Comparison of ENCODE assay signal across 7 cellular contexts in genomic region chr2:58258456-58258855, GRCh38. TPM values are rescaled to one million over a fixed set of nuclear protein-coding genes. Genes with fewer than 3 reads are reported as not detected.
DNase-seq lines count a peak whose midpoint lies in the region; ATAC-seq lines count a peak whose summit lies in the region.

No MANE protein-coding gene starts in this region.

- H3K27ac Mint-ChIP-seq in activated naive CD4-positive, alpha-beta T cell treated with anti-CD3 and anti-CD28 coated beads, Interleukin-2, amount 50 U/mL, for 72 hours: peak overlapping the region in 1 of 2 donors; percentile 82

- peaks cover 6 to 21% of the 10 kb centered on the region in 2 donors for H3K36me3 Mint-ChIP-seq in activated naive CD4-positive, alpha-beta T cell treated with anti-CD3 and anti-CD28 coated beads, Interleukin-2, amount 50 U/mL, for 72 hours

- peak; percentile 39 for DNase-seq in activated CD4-positive, alpha-beta T cell treated with anti-CD3 and anti-CD28 coated beads for 48 hours
- DNase-seq in activated naive CD4-positive, alpha-beta T cell treated with anti-CD3 and anti-CD28 coated beads, Interleukin-2, amount 50 U/mL, for 72 hours (ENCODE audit: low spot score in 2 of 2): peak in 1 of 2 donors; percentile 16
- peak; percentile 19 for DNase-seq in stimulated activated CD4-positive, alpha-beta T cell treated with anti-CD3 and anti-CD28 coated beads, Interleukin-4, amount 100 ng/mL, for 24 hours

- peaks cover 8 to 10% of the 10 kb centered on the region in 2 donors for H3K9me3 Mint-ChIP-seq in activated naive CD4-positive, alpha-beta T cell treated with anti-CD3 and anti-CD28 coated beads, Interleukin-2, amount 50 U/mL, for 72 hours

- peak; percentile 84 for ATAC-seq in GM18858 (IDR thresholded peaks at IDR 0.05; ENCODE audit: unreplicated experiment)
- ATAC-seq in GM21619 (IDR thresholded peaks at IDR 0.05; ENCODE audit: unreplicated experiment): peak; percentile 79
- ATAC-seq in HG03039 (IDR thresholded peaks at IDR 0.05; ENCODE audit: unreplicated experiment): peak; percentile 72
- ATAC-seq in HG03565 (IDR thresholded peaks at IDR 0.05; ENCODE audit: unreplicated experiment): peak; percentile 65
- peak; percentile 100 for ATAC-seq in activated naive CD4-positive, alpha-beta T cell treated with anti-CD3 and anti-CD28 coated beads, Interleukin-2, amount 50 U/mL, for 72 hours

RNA-seq across cellular contexts. Expression of gene FANCL, which starts 17.3 kb away (rescaled TPM):
- 10 to 100 TPM; 21.6 to 28.2 TPM for total RNA-seq in activated naive CD4-positive, alpha-beta T cell treated with anti-CD3 and anti-CD28 coated beads, Interleukin-2, amount 50 U/mL, for 72 hours
